Comparison of ENCODE assay signal across 2 cellular contexts in genomic region chr17:65438708-65439294, GRCh38.
TF ChIP-seq lines count a peak whose summit lies in the region.

No MANE protein-coding gene starts in this region.

TF ChIP-seq in IMR-90, 13 proteins besides CTCF, POLR2A, EP300 and RAD21:
- TF ChIP-seq NFE2L2 (IDR thresholded peaks at IDR 0.05; ENCODE audit: low read depth, low read length): no peak
- no peak for TF ChIP-seq CEBPB (IDR thresholded peaks at IDR 0.05; ENCODE audit: low read depth, low read length)
- TF ChIP-seq, protein P1, sequence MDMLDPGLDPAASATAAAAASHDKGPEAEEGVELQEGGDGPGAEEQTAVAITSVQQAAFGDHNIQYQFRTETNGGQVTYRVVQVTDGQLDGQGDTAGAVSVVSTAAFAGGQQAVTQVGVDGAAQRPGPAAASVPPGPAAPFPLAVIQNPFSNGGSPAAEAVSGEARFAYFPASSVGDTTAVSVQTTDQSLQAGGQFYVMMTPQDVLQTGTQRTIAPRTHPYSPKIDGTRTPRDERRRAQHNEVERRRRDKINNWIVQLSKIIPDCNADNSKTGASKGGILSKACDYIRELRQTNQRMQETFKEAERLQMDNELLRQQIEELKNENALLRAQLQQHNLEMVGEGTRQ (IDR thresholded peaks at IDR 0.05; ENCODE audit: low read depth, low read length): no peak
- no peak for TF ChIP-seq ELK1 (IDR thresholded peaks at IDR 0.05; ENCODE audit: borderline replicate concordance, low read depth, low read length)
- no peak for TF ChIP-seq MAZ (IDR thresholded peaks at IDR 0.05; ENCODE audit: borderline replicate concordance, low read depth, low read length)
- no peak for TF ChIP-seq SMC3 (IDR thresholded peaks at IDR 0.05; ENCODE audit: low read depth, low read length)
- no peak for TF ChIP-seq MXI1 (IDR thresholded peaks at IDR 0.05; ENCODE audit: borderline replicate concordance, low read depth, low read length)

TF ChIP-seq in GM12878, 131 proteins besides CTCF, POLR2A, EP300 and RAD21:
- TF ChIP-seq, protein P2, sequence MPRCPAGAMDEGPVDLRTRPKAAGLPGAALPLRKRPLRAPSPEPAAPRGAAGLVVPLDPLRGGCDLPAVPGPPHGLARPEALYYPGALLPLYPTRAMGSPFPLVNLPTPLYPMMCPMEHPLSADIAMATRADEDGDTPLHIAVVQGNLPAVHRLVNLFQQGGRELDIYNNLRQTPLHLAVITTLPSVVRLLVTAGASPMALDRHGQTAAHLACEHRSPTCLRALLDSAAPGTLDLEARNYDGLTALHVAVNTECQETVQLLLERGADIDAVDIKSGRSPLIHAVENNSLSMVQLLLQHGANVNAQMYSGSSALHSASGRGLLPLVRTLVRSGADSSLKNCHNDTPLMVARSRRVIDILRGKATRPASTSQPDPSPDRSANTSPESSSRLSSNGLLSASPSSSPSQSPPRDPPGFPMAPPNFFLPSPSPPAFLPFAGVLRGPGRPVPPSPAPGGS (IDR thresholded peaks at IDR 0.05; ENCODE audit: borderline replicate concordance, insufficient read depth, low read depth, low read length, poor library complexity, severe bottlenecking): peak; percentile 74
- TF ChIP-seq, protein P3, sequence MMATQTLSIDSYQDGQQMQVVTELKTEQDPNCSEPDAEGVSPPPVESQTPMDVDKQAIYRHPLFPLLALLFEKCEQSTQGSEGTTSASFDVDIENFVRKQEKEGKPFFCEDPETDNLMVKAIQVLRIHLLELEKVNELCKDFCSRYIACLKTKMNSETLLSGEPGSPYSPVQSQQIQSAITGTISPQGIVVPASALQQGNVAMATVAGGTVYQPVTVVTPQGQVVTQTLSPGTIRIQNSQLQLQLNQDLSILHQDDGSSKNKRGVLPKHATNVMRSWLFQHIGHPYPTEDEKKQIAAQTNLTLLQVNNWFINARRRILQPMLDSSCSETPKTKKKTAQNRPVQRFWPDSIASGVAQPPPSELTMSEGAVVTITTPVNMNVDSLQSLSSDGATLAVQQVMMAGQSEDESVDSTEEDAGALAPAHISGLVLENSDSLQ (IDR thresholded peaks at IDR 0.05): no peak
- no peak for TF ChIP-seq IRF3 (IDR thresholded peaks at IDR 0.05)
- no peak for TF ChIP-seq EED (IDR thresholded peaks at IDR 0.05; ENCODE audit: low read depth)
- TF ChIP-seq RUNX3 (IDR thresholded peaks at IDR 0.05; ENCODE audit: low read length): no peak
- no peak for TF ChIP-seq FOS (IDR thresholded peaks at IDR 0.05; ENCODE audit: borderline replicate concordance, extremely low read depth, insufficient read length)
TF ChIP-seq in GM12878: peak in this region for 1.
